Comparison of ENCODE assay signal across 8 cellular contexts in genomic region chr11:120400564-120401364, GRCh38.
DNase-seq lines count a peak whose midpoint lies in the region; ATAC-seq, FAIRE-seq and TF ChIP-seq lines count a peak whose summit lies in the region.

No MANE protein-coding gene starts in this region.

- H3K36me3 Mint-ChIP-seq in activated naive CD4-positive, alpha-beta T cell treated with anti-CD3 and anti-CD28 coated beads, Interleukin-2, amount 50 U/mL, for 72 hours = no peaks in the 10 kb centered on the region

- intact Hi-C loops in endothelial cell of umbilical vein (cut with micrococcal nuclease) = loop anchor here (1.0 to 2.0 kb wide), 3 partner anchors 9 to 62 kb away; no protein-coding TSS in a partner anchor

- no peaks in the 10 kb centered on the region for H3K9me1 ChIP-seq in endothelial cell of umbilical vein (replicated peaks; ENCODE audit: control insufficient read depth, extremely low read depth, insufficient read depth, low read length)

- H3K27ac ChIP-seq in endothelial cell of umbilical vein (ENCODE audit: insufficient read depth, low read depth, low read length) (peak overlapping the region; percentile 78), osteoblast (ENCODE audit: low read depth, low read length) (peak overlapping the region; percentile 78)

- dilution Hi-C loops in endothelial cell of umbilical vein (cut with MboI; ENCODE audit: extremely low pct_ligation_motif_present, low sequenced_read_pairs) = no loop called here

- H3K4me2 ChIP-seq in endothelial cell of umbilical vein (ENCODE audit: insufficient read depth, low read length) = peak overlapping the region; percentile 98
- peak overlapping the region; percentile 92 for H3K4me2 ChIP-seq in osteoblast (ENCODE audit: insufficient read depth, low read length)

- H3K4me1 ChIP-seq in endothelial cell of umbilical vein (ENCODE audit: control insufficient read depth, extremely low read depth, insufficient read depth, low read length) (peaks cover 36% of the 10 kb centered on the region), osteoblast (ENCODE audit: insufficient read depth, low read length) (peaks cover 45% of the 10 kb centered on the region)

- H2AFZ ChIP-seq in endothelial cell of umbilical vein (ENCODE audit: low read depth, low read length) = no peak overlapping the region
- no peak overlapping the region for H2AFZ ChIP-seq in osteoblast (ENCODE audit: low read length)

- H3K4me3 ChIP-seq in endothelial cell of umbilical vein (replicated peaks in 1 of 3; ENCODE audit: insufficient read depth in 1 of 3, low read depth in 1 of 3, low read length in 3 of 3) (peak overlapping the region in 2 of 3 experiments; percentile 16 to 73), osteoblast (ENCODE audit: insufficient read depth, low read length) (peak overlapping the region; percentile 68)

- no TSS peak for BruUV-seq in endothelial cell of umbilical vein (replicated peaks; lab: Mats Ljungman, UMichigan)

- FAIRE-seq in endothelial cell of umbilical vein (lab: Jason Lieb, UNC) = peak; percentile 87

- H3K27me3 ChIP-seq in endothelial cell of umbilical vein (ENCODE audit: control insufficient read depth in 2 of 2, insufficient read depth in 2 of 2, low read length in 2 of 2) (no peaks in the 10 kb centered on the region), osteoblast (ENCODE audit: insufficient read depth, low read length) (no peaks in the 10 kb centered on the region)

- no peak for ATAC-seq in activated naive CD4-positive, alpha-beta T cell treated with anti-CD3 and anti-CD28 coated beads, Interleukin-2, amount 50 U/mL, for 72 hours
- ATAC-seq in HG03469 (IDR thresholded peaks at IDR 0.05; ENCODE audit: unreplicated experiment) = no peak

- POLR2A ChIA-PET in endothelial cell of umbilical vein (lab: Charles Lee) = interaction anchor here (0.5 to 1.1 kb wide), 4 partner anchors 10 to 64 kb away, joined by 3 to 6 read pairs (median 5); partner anchors contain the start of gene ARHGEF12

- CTCF ChIA-PET in endothelial cell of umbilical vein (lab: Charles Lee) = interaction anchor here (0.6 to 1.7 kb wide), 20 partner anchors 9 to 76 kb away, joined by 3 to 16 read pairs (median 4); partner anchors contain the start of genes ARHGEF12 and TLCD5

- H4K20me1 ChIP-seq in endothelial cell of umbilical vein (replicated peaks; ENCODE audit: control insufficient read depth, extremely low read depth, insufficient read depth, low read length) = peaks cover 6% of the 10 kb centered on the region
- H4K20me1 ChIP-seq in osteoblast (ENCODE audit: insufficient read depth, low read length) = peaks cover 45% of the 10 kb centered on the region

- H3K79me2 ChIP-seq in endothelial cell of umbilical vein (ENCODE audit: control insufficient read depth, insufficient read depth, low read length) (peaks cover 87% of the 10 kb centered on the region), osteoblast (ENCODE audit: insufficient read depth, low read length) (peaks cover 84% of the 10 kb centered on the region)

- TF ChIP-seq CTCF in endothelial cell of umbilical vein (IDR thresholded peaks at IDR 0.05; ENCODE audit: extremely low read depth in 1 of 2, insufficient read depth in 1 of 2, low read depth in 1 of 2, low read length in 2 of 2) = no peak
- no peak for TF ChIP-seq CTCF in osteoblast (IDR thresholded peaks at IDR 0.05; ENCODE audit: extremely low read depth, low read depth, low read length)

- peak overlapping the region in 1 of 2 donors; percentile 36 for H3K27ac Mint-ChIP-seq in activated naive CD4-positive, alpha-beta T cell treated with anti-CD3 and anti-CD28 coated beads, Interleukin-2, amount 50 U/mL, for 72 hours

- TF ChIP-seq POLR2A in endothelial cell of umbilical vein (IDR thresholded peaks at IDR 0.05; ENCODE audit: low read depth, low read length) = no peak

- DNase-seq in Daoy (ENCODE audit: low read depth) = peak; percentile 89
- peak; percentile 29 to 33 for DNase-seq in NCI-H526 (lab: John Stamatoyannopoulos, UW)
- DNase-seq in endothelial cell of umbilical vein (ENCODE audit: low read depth, low spot score) = peak; percentile 93
- peak; percentile 78 for DNase-seq in osteoblast (ENCODE audit: insufficient read length, low spot score, missing footprints)
- DNase-seq in activated naive CD4-positive, alpha-beta T cell treated with anti-CD3 and anti-CD28 coated beads, Interleukin-2, amount 50 U/mL, for 72 hours (ENCODE audit: low spot score in 2 of 2) = no peak
- no peak for DNase-seq in mesenteric fat pad (ENCODE audit: low spot score)
- no peak for DNase-seq in C1 segment of cervical spinal cord (lab: John Stamatoyannopoulos, UW)

- H3K9me3 ChIP-seq in endothelial cell of umbilical vein (replicated peaks; ENCODE audit: control insufficient read depth, insufficient read depth, low read length) (no peaks in the 10 kb centered on the region), osteoblast (ENCODE audit: low read depth, low read length) (no peaks in the 10 kb centered on the region)

- peak overlapping the region; percentile 80 for H3K9ac ChIP-seq in endothelial cell of umbilical vein (replicated peaks; ENCODE audit: extremely low read depth, insufficient read depth, low read length)

- no peaks in the 10 kb centered on the region for H3K36me3 ChIP-seq in endothelial cell of umbilical vein (ENCODE audit: control insufficient read depth in 2 of 2, extremely low read depth in 1 of 2, insufficient read depth in 2 of 2, low read length in 2 of 2)
- H3K36me3 ChIP-seq in osteoblast (ENCODE audit: insufficient read depth, low read length) = no peaks in the 10 kb centered on the region

- no peaks in the 10 kb centered on the region for H3K9me3 Mint-ChIP-seq in activated naive CD4-positive, alpha-beta T cell treated with anti-CD3 and anti-CD28 coated beads, Interleukin-2, amount 50 U/mL, for 72 hours

TF ChIP-seq in endothelial cell of umbilical vein, 7 proteins besides CTCF, POLR2A, EP300 and RAD21:
- TF ChIP-seq POLR2AphosphoS5 (IDR thresholded peaks at IDR 0.05; ENCODE audit: insufficient read depth, low read depth, low read length) (no peak), FOS (IDR thresholded peaks at IDR 0.05; ENCODE audit: borderline replicate concordance, insufficient read depth, low read length) (peak; percentile 88), GATA2 (IDR thresholded peaks at IDR 0.05; ENCODE audit: insufficient read depth, insufficient read length, low read depth, low read length) (no peak), EZH2 (IDR thresholded peaks at IDR 0.05; ENCODE audit: borderline replicate concordance, low read depth, low read length, severe bottlenecking) (no peak), MAX (IDR thresholded peaks at IDR 0.05; ENCODE audit: insufficient read depth, insufficient read length) (no peak), MYC (IDR thresholded peaks at IDR 0.05; ENCODE audit: low read depth, low read length) (no peak), JUN (IDR thresholded peaks at IDR 0.05; ENCODE audit: borderline replicate concordance, insufficient read depth, insufficient read length, low read depth) (peak; percentile 78)

Comparison
In these comparisons a context has a peak if more than half of its experiments do, and no peak if none do; other contexts are left out.
1. DNase-seq: peak in Daoy (single experiment), NCI-H526 (2 of 2), endothelial cell of umbilical vein (single experiment) and osteoblast (single experiment); none in activated naive CD4-positive, alpha-beta T cell treated with anti-CD3 and anti-CD28 coated beads, Interleukin-2, amount 50 U/mL, for 72 hours (0 of 2), mesenteric fat pad (single experiment) and C1 segment of cervical spinal cord (0 of 14).